In the genomic region with DNA sequence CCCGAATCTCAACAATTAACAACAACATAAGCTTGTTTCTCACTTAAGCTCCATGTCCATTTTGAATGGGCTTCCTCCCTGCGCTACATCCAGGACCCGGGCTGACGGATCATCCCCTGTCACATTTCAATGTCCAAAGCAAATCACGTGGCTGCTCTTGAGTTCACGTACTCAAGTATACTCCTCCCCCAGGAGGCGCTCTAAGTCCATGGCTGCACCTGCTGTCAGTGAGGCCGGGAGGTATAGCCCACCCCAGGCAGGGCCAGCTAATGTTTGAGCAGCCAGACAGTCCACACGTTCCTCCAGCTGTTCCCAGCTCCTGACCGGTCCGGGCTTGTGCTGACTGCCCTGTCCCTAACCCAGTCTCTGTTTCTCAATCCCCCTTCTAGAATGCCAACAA, we compare ENCODE assay signal across 8 cellular contexts.
DNase-seq lines count a peak whose midpoint lies in the region; ATAC-seq and TF ChIP-seq lines count a peak whose summit lies in the region.

No MANE protein-coding gene starts in this region.

- no peak for TF ChIP-seq POLR2A in HCT116 (IDR thresholded peaks at IDR 0.05; ENCODE audit: borderline replicate concordance, extremely low read depth, insufficient read depth, insufficient read length)

- H3K79me2 ChIP-seq in HCT116 (ENCODE audit: insufficient read depth, low read length) (no peaks in the 10 kb centered on the region), OCI-LY7 (ENCODE audit: insufficient read depth, low read depth, low read length) (no peaks in the 10 kb centered on the region)

- ATAC-seq in HCT116 = peak; percentile 82
- no peak for ATAC-seq in GM18511 (IDR thresholded peaks at IDR 0.05; ENCODE audit: unreplicated experiment)

- H3K9me2 ChIP-seq in HCT116 (ENCODE audit: insufficient read depth) (no peaks in the 10 kb centered on the region), OCI-LY7 (ENCODE audit: insufficient read depth, low read length) (no peaks in the 10 kb centered on the region)

- H3K27me3 ChIP-seq in HCT116 (ENCODE audit: insufficient read depth, low read length) = no peaks in the 10 kb centered on the region

- H3K4me1 ChIP-seq in HCT116 (ENCODE audit: control insufficient read depth in 1 of 2, insufficient read depth in 2 of 2, low read length in 2 of 2) = peaks cover 0 to 4% of the 10 kb centered on the region in 2 experiments; a peak in 1 of 4 replicates
- H3K4me1 ChIP-seq in OCI-LY7 (ENCODE audit: insufficient read depth, low read length, poor library complexity, severe bottlenecking) = no peaks in the 10 kb centered on the region

- H3K27ac ChIP-seq in HCT116 (ENCODE audit: low read depth, low read length) = no peak overlapping the region
- no peak overlapping the region for H3K27ac ChIP-seq in OCI-LY7 (ENCODE audit: low read depth, low read length, poor library complexity, severe bottlenecking)
- H3K27ac ChIP-seq in RWPE1 = no peak overlapping the region

- H3K36me3 ChIP-seq in HCT116 (ENCODE audit: control insufficient read depth in 1 of 2, insufficient read depth in 2 of 2, low read length in 2 of 2) (no peaks in the 10 kb centered on the region), OCI-LY7 (ENCODE audit: insufficient read depth, low read length) (no peaks in the 10 kb centered on the region)

- RAD21 ChIA-PET in HCT116 (lab: Charles Lee; ENCODE audit: low non-redundant PET in 1 of 2, low total read pairs in 2 of 2, uncharacterized antibody in 2 of 2, unreplicated experiment in 2 of 2) = no interaction called here

- H3K9ac ChIP-seq in HCT116 (ENCODE audit: low read length) = no peak overlapping the region

- TF ChIP-seq CTCF in HCT116 (IDR thresholded peaks at IDR 0.05 in 2 of 3, conservative IDR thresholded peaks at IDR 0.05 in 1 of 3; ENCODE audit: borderline replicate concordance in 1 of 3, insufficient read depth in 1 of 3, low read depth in 2 of 3, low read length in 2 of 3) (peak in 2 of 3 experiments; percentile 49 to 52; a peak in 4 of 6 replicates), OCI-LY7 (conservative IDR thresholded peaks at IDR 0.05; ENCODE audit: low read length) (peak; percentile 37; the same call in 1 of the 2 replicates), RWPE1 (conservative IDR thresholded peaks at IDR 0.05; ENCODE audit: low read depth) (no peak)

- BruUV-seq in HCT116 (replicated peaks; lab: Mats Ljungman, UMichigan) = no TSS peak
- BruUV-seq in OCI-LY7 (replicated peaks; lab: Mats Ljungman, UMichigan) = no TSS peak

- H3K9me3 ChIP-seq in HCT116 (ENCODE audit: control insufficient read depth in 1 of 2, insufficient read depth in 1 of 2, low read depth in 1 of 2, low read length in 2 of 2) = no peaks in the 10 kb centered on the region
- no peaks in the 10 kb centered on the region for H3K9me3 ChIP-seq in OCI-LY7 (ENCODE audit: low read length)

- POLR2A ChIA-PET in HCT116 (lab: Charles Lee) (no interaction called here), OCI-LY7 (lab: Charles Lee) (no interaction called here), RWPE1 (lab: Yijun Ruan, JAX; ENCODE audit: low non-redundant PET) (interaction anchor here (0.5 kb wide), 1 partner anchor 248 kb away, joined by 3 read pairs; a partner anchor contains a TSS)

- CTCF ChIA-PET in HCT116 (lab: Charles Lee) = interaction anchor here (0.8 to 1.2 kb wide), 2 partner anchors 9 to 185 kb away, joined by 3 to 4 read pairs; no protein-coding TSS in a partner anchor
- CTCF ChIA-PET in OCI-LY7 (lab: Charles Lee; ENCODE audit: unreplicated experiment) = no interaction called here
- CTCF ChIA-PET in RWPE1 (lab: Yijun Ruan, JAX) = interaction anchor here (0.6 to 1.0 kb wide), 3 partner anchors 11 to 979 kb away, joined by 4 read pairs; no protein-coding TSS in a partner anchor

- TF ChIP-seq RAD21 in HCT116 (IDR thresholded peaks at IDR 0.05; ENCODE audit: low read depth) = peak; percentile 54

- intact Hi-C loops in HCT116 (cut with micrococcal nuclease) = no loop called here
- intact Hi-C loops in OCI-LY7 (cut with micrococcal nuclease; ENCODE audit: unreplicated experiment) = no loop called here

- no peak overlapping the region for H3K4me2 ChIP-seq in HCT116 (ENCODE audit: low read length)
- H3K4me2 ChIP-seq in OCI-LY7 (ENCODE audit: low read length) = no peak overlapping the region

- H3K4me3 ChIP-seq in HCT116 (replicated peaks in 1 of 2; ENCODE audit: low read depth in 1 of 2, low read length in 2 of 2) (no peak overlapping the region), OCI-LY7 (ENCODE audit: low read depth, low read length, poor library complexity, severe bottlenecking) (no peak overlapping the region)

- H4K20me1 ChIP-seq in HCT116 (ENCODE audit: insufficient read depth) (no peaks in the 10 kb centered on the region), OCI-LY7 (ENCODE audit: insufficient read depth, low read length) (no peaks in the 10 kb centered on the region)

- H2AFZ ChIP-seq in HCT116 (ENCODE audit: low read depth, low read length, poor library complexity, severe bottlenecking) (no peak overlapping the region), OCI-LY7 (ENCODE audit: low read length) (no peak overlapping the region)

- peak; percentile 72 for DNase-seq in D341Med (ENCODE audit: low spot score)
- no peak for DNase-seq in HCT116 (ENCODE audit: low read depth, low spot score)
- DNase-seq in OCI-LY7 (ENCODE audit: low spot score) = peak; percentile 11
- peak; percentile 30 to 58 for DNase-seq in dermis microvascular lymphatic vessel endothelial cell (ENCODE audit: low read depth in 2 of 2)
- peak; percentile 8 for DNase-seq in stimulated activated CD4-positive, alpha-beta T cell treated with anti-CD3 and anti-CD28 coated beads, Interleukin-2, amount 100 ng/mL, for 4 hours (ENCODE audit: low read depth)
- DNase-seq in RWPE1 (ENCODE audit: low spot score) = no peak
- no peak for DNase-seq in DMS153 (lab: John Stamatoyannopoulos, UW)

TF ChIP-seq in HCT116, 20 proteins besides CTCF, POLR2A, EP300 and RAD21:
- TF ChIP-seq POLR2AphosphoS5 (IDR thresholded peaks at IDR 0.05; ENCODE audit: low read depth, low read length) (no peak), EZH2 (IDR thresholded peaks at IDR 0.05) (no peak), EGR1 (IDR thresholded peaks at IDR 0.05; ENCODE audit: low read depth) (no peak), ELF1 (IDR thresholded peaks at IDR 0.05; ENCODE audit: borderline replicate concordance, low read depth) (no peak), SP1 (IDR thresholded peaks at IDR 0.05; ENCODE audit: low read depth) (no peak), FOSL1 (IDR thresholded peaks at IDR 0.05; ENCODE audit: low read depth) (no peak), SRF (IDR thresholded peaks at IDR 0.05; ENCODE audit: low read depth) (no peak), TCF7L2 (IDR thresholded peaks at IDR 0.05; ENCODE audit: borderline replicate concordance, extremely low read depth, insufficient read depth, insufficient read length) (no peak), EZH2phosphoT487 (IDR thresholded peaks at IDR 0.05; ENCODE audit: borderline replicate concordance) (no peak), JUND (IDR thresholded peaks at IDR 0.05) (no peak), ZFX (IDR thresholded peaks at IDR 0.05) (no peak), CEBPB (IDR thresholded peaks at IDR 0.05; ENCODE audit: low read depth) (no peak), ZNF274 (IDR thresholded peaks at IDR 0.05; ENCODE audit: low read depth, low read length) (no peak)
- TF ChIP-seq, protein P1, sequence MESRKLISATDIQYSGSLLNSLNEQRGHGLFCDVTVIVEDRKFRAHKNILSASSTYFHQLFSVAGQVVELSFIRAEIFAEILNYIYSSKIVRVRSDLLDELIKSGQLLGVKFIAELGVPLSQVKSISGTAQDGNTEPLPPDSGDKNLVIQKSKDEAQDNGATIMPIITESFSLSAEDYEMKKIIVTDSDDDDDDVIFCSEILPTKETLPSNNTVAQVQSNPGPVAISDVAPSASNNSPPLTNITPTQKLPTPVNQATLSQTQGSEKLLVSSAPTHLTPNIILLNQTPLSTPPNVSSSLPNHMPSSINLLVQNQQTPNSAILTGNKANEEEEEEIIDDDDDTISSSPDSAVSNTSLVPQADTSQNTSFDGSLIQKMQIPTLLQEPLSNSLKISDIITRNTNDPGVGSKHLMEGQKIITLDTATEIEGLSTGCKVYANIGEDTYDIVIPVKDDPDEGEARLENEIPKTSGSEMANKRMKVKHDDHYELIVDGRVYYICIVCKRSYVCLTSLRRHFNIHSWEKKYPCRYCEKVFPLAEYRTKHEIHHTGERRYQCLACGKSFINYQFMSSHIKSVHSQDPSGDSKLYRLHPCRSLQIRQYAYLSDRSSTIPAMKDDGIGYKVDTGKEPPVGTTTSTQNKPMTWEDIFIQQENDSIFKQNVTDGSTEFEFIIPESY (IDR thresholded peaks at IDR 0.05; ENCODE audit: extremely low read depth, insufficient replicate concordance, low read length) = no peak
- TF ChIP-seq, protein P2, sequence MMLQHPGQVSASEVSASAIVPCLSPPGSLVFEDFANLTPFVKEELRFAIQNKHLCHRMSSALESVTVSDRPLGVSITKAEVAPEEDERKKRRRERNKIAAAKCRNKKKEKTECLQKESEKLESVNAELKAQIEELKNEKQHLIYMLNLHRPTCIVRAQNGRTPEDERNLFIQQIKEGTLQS (IDR thresholded peaks at IDR 0.05) = no peak
TF ChIP-seq in HCT116: peak in this region for 0.

Comparison
In these comparisons a context has a peak if more than half of its experiments do, and no peak if none do; other contexts are left out.
1. DNase-seq: peak in D341Med (single experiment), OCI-LY7 (single experiment), dermis microvascular lymphatic vessel endothelial cell (2 of 2) and stimulated activated CD4-positive, alpha-beta T cell treated with anti-CD3 and anti-CD28 coated beads, Interleukin-2, amount 100 ng/mL, for 4 hours (single experiment); none in HCT116 (single experiment), RWPE1 (single experiment) and DMS153 (single experiment).